In genomic region chr17:28901866-28902818, GRCh38 we compare ENCODE assay signal across 1 cellular context.
TF ChIP-seq lines count a peak whose summit lies in the region.

No MANE protein-coding gene starts in this region.

TF ChIP-seq in SK-N-SH, 30 proteins besides CTCF, POLR2A, EP300 and RAD21 (continued from another document):
- peak; percentile 44; the same call in 1 of the 2 replicates for TF ChIP-seq RCOR1 (IDR thresholded peaks at IDR 0.05; ENCODE audit: low read length)
- TF ChIP-seq GABPA (IDR thresholded peaks at IDR 0.05; ENCODE audit: low read depth) = no peak
- TF ChIP-seq CHD2 (IDR thresholded peaks at IDR 0.05; ENCODE audit: low read length, partially characterized antibody) = peak; percentile 48
